ENCODE assay signal across 2 cellular contexts in genomic region chr20:37233471-37234253, GRCh38.
TF ChIP-seq lines count a peak whose summit lies in the region.

No MANE protein-coding gene starts in this region.

TF ChIP-seq in GM23338, 12 proteins besides CTCF, POLR2A, EP300 and RAD21:
- no peak for TF ChIP-seq REST (IDR thresholded peaks at IDR 0.05; ENCODE audit: unreplicated experiment)
TF ChIP-seq in GM23338: peak in this region for 0.

TF ChIP-seq in HepG2, 621 proteins besides CTCF, POLR2A, EP300 and RAD21:
- TF ChIP-seq HMG20A (CRISPR knock-in tag; IDR thresholded peaks at IDR 0.05; ENCODE audit: borderline replicate concordance) (no peak), ZNF782 (CRISPR knock-in tag; IDR thresholded peaks at IDR 0.05; ENCODE audit: borderline replicate concordance) (no peak), TARDBP (CRISPR knock-in tag; IDR thresholded peaks at IDR 0.05) (no peak), TOE1 (CRISPR knock-in tag; IDR thresholded peaks at IDR 0.05) (no peak), CENPX (CRISPR knock-in tag; IDR thresholded peaks at IDR 0.05) (no peak), ZNF296 (CRISPR knock-in tag; conservative IDR thresholded peaks at IDR 0.05) (no peak), ZNF747 (CRISPR knock-in tag; IDR thresholded peaks at IDR 0.05; ENCODE audit: borderline replicate concordance) (no peak), ZKSCAN5 (CRISPR knock-in tag; IDR thresholded peaks at IDR 0.05) (no peak), HDAC2 (CRISPR knock-in tag; IDR thresholded peaks at IDR 0.05) (no peak), MAX (IDR thresholded peaks at IDR 0.05) (no peak), ZXDC (CRISPR knock-in tag; IDR thresholded peaks at IDR 0.05) (no peak), ZC3H4 (CRISPR knock-in tag; IDR thresholded peaks at IDR 0.05; ENCODE audit: borderline replicate concordance) (no peak), ZFP41 (CRISPR knock-in tag; IDR thresholded peaks at IDR 0.05; ENCODE audit: borderline replicate concordance) (no peak), TCF12 (IDR thresholded peaks at IDR 0.05) (no peak), TCF12 (CRISPR knock-in tag; IDR thresholded peaks at IDR 0.05) (no peak), PBX2 (CRISPR knock-in tag; IDR thresholded peaks at IDR 0.05) (no peak), ZMYM3 (CRISPR knock-in tag; IDR thresholded peaks at IDR 0.05) (no peak), IRF2 (CRISPR knock-in tag; IDR thresholded peaks at IDR 0.05) (no peak)
